9 cellular contexts compared by ENCODE assay signal in the genomic region with DNA sequence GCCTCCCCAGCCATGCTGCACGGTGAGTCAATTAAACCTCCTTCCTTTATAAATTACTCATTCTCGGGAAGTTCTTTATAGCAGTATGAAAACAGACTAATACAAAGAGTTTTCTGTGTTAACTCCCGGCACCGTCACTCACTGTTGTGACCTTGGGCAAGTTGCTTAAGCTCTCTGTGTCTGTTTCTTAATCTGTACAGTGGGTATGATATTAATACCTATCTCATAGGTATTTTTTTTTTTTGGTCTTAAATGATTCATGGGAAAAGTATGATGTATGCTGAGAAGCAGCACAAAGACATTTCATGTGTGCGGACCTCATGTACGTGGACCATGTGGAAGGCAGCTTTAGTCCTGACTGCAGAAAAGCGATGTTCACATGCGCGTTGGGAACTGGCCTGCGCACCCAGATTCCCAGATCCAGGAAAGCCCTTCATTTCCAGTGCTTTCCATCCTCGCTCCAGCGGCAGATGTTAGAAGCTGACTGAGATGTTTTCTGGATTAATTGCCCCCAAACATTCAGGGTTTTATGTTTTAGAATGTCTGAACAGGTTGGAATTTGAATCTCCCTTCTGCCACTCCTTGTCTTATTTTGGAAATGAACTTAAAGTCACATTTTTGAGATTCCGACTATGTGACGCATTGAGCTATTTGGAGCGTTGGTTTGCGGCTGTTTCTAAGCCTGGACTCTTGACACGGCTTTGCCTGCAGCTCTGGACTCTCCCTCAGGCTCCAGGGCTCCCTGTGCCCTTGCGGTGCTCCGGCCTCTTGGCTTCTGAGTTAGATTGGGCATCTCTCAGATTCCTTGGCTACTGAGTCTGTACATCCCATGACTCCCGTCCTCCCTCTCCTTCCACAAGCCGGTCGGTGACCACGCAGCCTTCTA.
DNase-seq lines count a peak whose midpoint lies in the region; ATAC-seq, FAIRE-seq and TF ChIP-seq lines count a peak whose summit lies in the region.
"Had no signal": no experiment of that assay in that cellular context is flagged by ENCODE, and none has a peak within 500 bp of the region (broad histone marks: within the 10 kb centered on the region; RNA-seq: fewer than 3 reads in every experiment).

No MANE protein-coding gene starts in this region.

- no peak overlapping the region for H4K91ac ChIP-seq in neuronal stem cell (ENCODE audit: low read depth, low read length, poor library complexity)

- H3K4me1 ChIP-seq in neuronal stem cell (ENCODE audit: control insufficient read depth in 2 of 2, insufficient read depth in 1 of 2, low read depth in 1 of 2, low read length in 2 of 2): peaks cover 2 to 17% of the 10 kb centered on the region in 2 donors
- H3K4me1 ChIP-seq in A673 (ENCODE audit: insufficient read depth, low read length, poor library complexity, severe bottlenecking): peaks cover 6% of the 10 kb centered on the region

- H2BK15ac ChIP-seq in neuronal stem cell (ENCODE audit: low read length): peak overlapping the region; percentile 18

- H3K36me3 ChIP-seq in neuronal stem cell (replicated peaks in 1 of 2; ENCODE audit: control insufficient read depth in 2 of 2, insufficient read depth in 2 of 2, low read length in 2 of 2) (no peaks in the 10 kb centered on the region), A673 (ENCODE audit: insufficient read depth, low read length, poor library complexity, severe bottlenecking) (no peaks in the 10 kb centered on the region)

- H3K9me3 ChIP-seq in neuronal stem cell (replicated peaks in 1 of 2; ENCODE audit: control insufficient read depth in 2 of 2, insufficient read depth in 1 of 2, low read depth in 1 of 2, low read length in 2 of 2): no peaks in the 10 kb centered on the region
- H3K9me3 ChIP-seq in A673 (ENCODE audit: low read depth, low read length, poor library complexity, severe bottlenecking): no peaks in the 10 kb centered on the region

- no peak for TF ChIP-seq CTCF in A673 (conservative IDR thresholded peaks at IDR 0.05; ENCODE audit: low read depth, low read length)

- H2BK120ac ChIP-seq in neuronal stem cell (ENCODE audit: low read depth, low read length): no peak overlapping the region

- H4K8ac ChIP-seq in neuronal stem cell (ENCODE audit: low read depth, low read length): no peak overlapping the region

- H3K9ac ChIP-seq in neuronal stem cell (ENCODE audit: low read depth, low read length, poor library complexity): no peak overlapping the region

- no peak overlapping the region for H2BK12ac ChIP-seq in neuronal stem cell (ENCODE audit: low read length)

- peak overlapping the region; percentile 16 for H3K18ac ChIP-seq in neuronal stem cell (ENCODE audit: low read length)

- POLR2A ChIA-PET in A673 (lab: Charles Lee; ENCODE audit: low non-redundant PET): no interaction called here

- no CpG with 5 or more reads among the region's 23 CpGs for WGBS in neuronal stem cell (ENCODE audit: extremely low coverage in 2 of 2, insufficient read length in 2 of 2, insufficient replicate concordance in 1 of 2), 2 donors

- ATAC-seq in esophagus mucosa: peak; percentile 69

- no peak for TF ChIP-seq POLR2A in GM12892 (IDR thresholded peaks at IDR 0.05; ENCODE audit: low read depth, low read length)

- H3K14ac ChIP-seq in neuronal stem cell (ENCODE audit: low read length): no peak overlapping the region

- intact Hi-C loops in A673 (cut with micrococcal nuclease; ENCODE audit: unreplicated experiment): loop anchor here (2.0 kb wide), 2 partner anchors 46 to 146 kb away; a partner anchor contains a TSS

- no peak overlapping the region for H2AK5ac ChIP-seq in neuronal stem cell (ENCODE audit: low read depth, low read length)

- H2BK5ac ChIP-seq in neuronal stem cell (ENCODE audit: low read length): no peak overlapping the region

- FAIRE-seq in RCC 7860 (lab: Jason Lieb, UNC) (peak; percentile 65), GM12892 (lab: Jason Lieb, UNC) (no peak)

- H3K27ac ChIP-seq in neuronal stem cell (replicated peaks; ENCODE audit: low read length): peak overlapping the region; percentile 13
- H3K27ac ChIP-seq in A673 (ENCODE audit: low read depth, low read length, poor library complexity, severe bottlenecking): no peak overlapping the region

- H3K4me3 ChIP-seq in neuronal stem cell (ENCODE audit: low read length in 2 of 2): no peak overlapping the region
- no peak overlapping the region for H3K4me3 ChIP-seq in A673 (ENCODE audit: low read depth, low read length, poor library complexity, severe bottlenecking)

- peak overlapping the region; percentile 30 for H2AFZ ChIP-seq in neuronal stem cell (ENCODE audit: low read length)

- H3K4ac ChIP-seq in neuronal stem cell (ENCODE audit: low read length): no peak overlapping the region

- no peak overlapping the region for H3K23ac ChIP-seq in neuronal stem cell (ENCODE audit: low read depth, low read length, poor library complexity)

- H3K27me3 ChIP-seq in neuronal stem cell (ENCODE audit: control insufficient read depth in 3 of 3, insufficient read depth in 3 of 3, low read depth in 1 of 3, low read length in 3 of 3): no peaks in the 10 kb centered on the region
- no peaks in the 10 kb centered on the region for H3K27me3 ChIP-seq in A673 (replicated peaks; ENCODE audit: insufficient read depth, low read depth, low read length, poor library complexity)

- BruUV-seq in A673 (replicated peaks; lab: Mats Ljungman, UMichigan): no TSS peak

- no peaks in the 10 kb centered on the region for H3K79me1 ChIP-seq in neuronal stem cell (ENCODE audit: low read depth, low read length)

- DNase-seq in EH (ENCODE audit: low read depth): peak; percentile 99
- peak; percentile 83 for DNase-seq in RCC 7860 (ENCODE audit: low spot score)
- DNase-seq in neuronal stem cell (ENCODE audit: low spot score): no peak
- no peak for DNase-seq in A673 (ENCODE audit: low spot score)
- DNase-seq in GM12892 (ENCODE audit: insufficient read length): no peak
- DNase-seq in amniotic stem cell (lab: John Stamatoyannopoulos, UW): no peak
- DNase-seq in DMS79 (lab: John Stamatoyannopoulos, UW): no peak
- DNase-seq: activated naive CD8-positive, alpha-beta T cell treated with anti-CD3 and anti-CD28 coated beads, Interleukin-2, amount 10 ng/mL, durations not matched to agents 7 days and 5 days had no signal

- CTCF ChIA-PET in A673 (lab: Charles Lee): interaction anchor here (0.5 to 0.9 kb wide), 5 partner anchors 129 to 1723 kb away, joined by 3 to 7 read pairs (median 3); no protein-coding TSS in a partner anchor

- no peak overlapping the region for H3K4me2 ChIP-seq in neuronal stem cell (ENCODE audit: insufficient read depth, low read length, poor library complexity, severe bottlenecking)

Comparison
In these comparisons a context has a peak if more than half of its experiments do, and no peak if none do; other contexts are left out.
1. DNase-seq: peak in EH (single experiment) and RCC 7860 (single experiment); none in neuronal stem cell (single experiment), A673 (single experiment), GM12892 (single experiment), amniotic stem cell (single experiment) and DMS79 (single experiment).